8 cellular contexts compared by ENCODE assay signal in the genomic region with DNA sequence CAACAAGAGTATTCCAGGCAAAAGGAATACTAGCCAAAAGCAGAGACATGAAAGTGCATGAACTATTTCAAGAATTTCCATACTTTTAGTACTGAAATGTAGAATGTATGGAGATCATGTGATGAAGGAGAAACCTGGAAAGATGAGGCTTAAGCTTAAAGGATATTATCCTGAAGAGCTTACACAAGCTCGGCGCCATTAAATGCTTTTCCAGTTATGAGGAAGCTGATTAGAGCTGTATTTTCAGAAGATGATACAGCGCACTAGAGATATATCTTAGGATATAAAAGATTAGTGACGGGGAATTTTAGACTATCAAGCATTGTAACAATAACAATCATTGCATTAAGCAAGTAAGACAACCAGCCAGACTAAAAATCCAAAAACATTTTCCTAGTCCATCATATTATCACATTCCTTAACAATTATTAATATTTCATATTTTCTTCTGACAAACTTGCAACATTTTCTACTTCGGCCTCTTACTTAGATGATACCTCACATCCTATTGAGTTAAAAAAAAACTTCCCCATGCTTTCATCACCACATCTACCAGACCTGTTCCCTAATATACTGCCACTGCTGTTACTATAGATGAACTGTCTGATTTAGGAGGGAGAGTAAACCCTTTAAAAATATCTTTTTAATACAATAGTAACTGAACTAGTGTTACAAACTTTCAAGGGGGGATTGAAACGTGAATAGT. TPM values are rescaled to one million over a fixed set of nuclear protein-coding genes. Genes with fewer than 3 reads are reported as not detected.
A peak's percentile ranks its signal among the peaks of the same experiment; 100 is the strongest.
DNase-seq lines count a peak whose midpoint lies in the region; ATAC-seq, FAIRE-seq and TF ChIP-seq lines count a peak whose summit lies in the region.

No MANE protein-coding gene starts in this region.

- no peak overlapping the region for H2BK120ac ChIP-seq in mesendoderm (ENCODE audit: low read depth, low read length)

- H3K27ac Mint-ChIP-seq in HFFc6 (peak overlapping the region; percentile 98), astrocyte (ENCODE audit: unreplicated experiment) (peak overlapping the region; percentile 100)

- H3K4me2 ChIP-seq in astrocyte (ENCODE audit: low read length) (peak overlapping the region; percentile 88), mesendoderm (ENCODE audit: low read length) (peak overlapping the region; percentile 73)

- H2BK15ac ChIP-seq in mesendoderm (replicated peaks; ENCODE audit: low read depth): no peak overlapping the region

- H3K79me2 ChIP-seq in astrocyte (ENCODE audit: insufficient read depth, low read length): peaks cover 96% of the 10 kb centered on the region
- peaks cover 26% of the 10 kb centered on the region for H3K79me2 ChIP-seq in mesendoderm (ENCODE audit: control insufficient read depth, insufficient read depth, low read length)

- TF ChIP-seq CTCF in A673 (conservative IDR thresholded peaks at IDR 0.05; ENCODE audit: low read depth, low read length) (no peak), HFFc6 (IDR thresholded peaks at IDR 0.05) (no peak), astrocyte (IDR thresholded peaks at IDR 0.05; ENCODE audit: insufficient read depth, low read depth, low read length) (no peak)

- H2AK5ac ChIP-seq in mesendoderm (ENCODE audit: low read length): no peak overlapping the region

- no peak overlapping the region for H3K4ac ChIP-seq in mesendoderm (ENCODE audit: low read depth, low read length)

- ATAC-seq in HG02852 (IDR thresholded peaks at IDR 0.05; ENCODE audit: unreplicated experiment): no peak

- CTCF ChIA-PET in A673 (lab: Charles Lee): no interaction called here

- H3K4me3 Mint-ChIP-seq in HFFc6 (peak overlapping the region; percentile 98), astrocyte (ENCODE audit: unreplicated experiment) (peak overlapping the region; percentile 99)

- no peak overlapping the region for H3K23ac ChIP-seq in mesendoderm (ENCODE audit: low read length)

- H3K36me3 Mint-ChIP-seq in HFFc6 (ENCODE audit: low read depth) (peaks cover 61% of the 10 kb centered on the region), astrocyte (ENCODE audit: low read depth, unreplicated experiment) (peaks cover 8% of the 10 kb centered on the region)

- DNase-seq in A673 (ENCODE audit: low spot score) (no peak), HFFc6 (no peak), astrocyte (ENCODE audit: low read depth) (no peak), mesendoderm (no peak), retina (no peak), 8988T (no peak), NCI-H1436 treated with DMSO at 0.1 percent for 48 hours (lab: John Stamatoyannopoulos, UW) (no peak)

- peaks cover 24% of the 10 kb centered on the region for H3K36me3 ChIP-seq in A673 (ENCODE audit: insufficient read depth, low read length, poor library complexity, severe bottlenecking)
- peaks cover 31% of the 10 kb centered on the region for H3K36me3 ChIP-seq in astrocyte (ENCODE audit: insufficient read depth, low read length)
- no peaks in the 10 kb centered on the region for H3K36me3 ChIP-seq in mesendoderm (ENCODE audit: control insufficient read depth, insufficient read depth, low read length)

- H3K27ac ChIP-seq in A673 (ENCODE audit: low read depth, low read length, poor library complexity, severe bottlenecking): peak overlapping the region; percentile 92
- peak overlapping the region; percentile 99 for H3K27ac ChIP-seq in astrocyte (ENCODE audit: low read depth, low read length)
- H3K27ac ChIP-seq in mesendoderm (ENCODE audit: low read depth, low read length): no peak overlapping the region

- H2BK5ac ChIP-seq in mesendoderm (ENCODE audit: low read length): no peak overlapping the region

- peak overlapping the region; percentile 67 for H3K4me3 ChIP-seq in A673 (ENCODE audit: low read depth, low read length, poor library complexity, severe bottlenecking)
- H3K4me3 ChIP-seq in astrocyte (ENCODE audit: insufficient read depth, low read depth, low read length): peak overlapping the region; percentile 90
- peak overlapping the region; percentile 13 for H3K4me3 ChIP-seq in mesendoderm (ENCODE audit: low read length)

- no peak overlapping the region for H2AFZ ChIP-seq in astrocyte (ENCODE audit: low read depth, low read length)

- H3K4me1 ChIP-seq in A673 (ENCODE audit: insufficient read depth, low read length, poor library complexity, severe bottlenecking) (peaks cover 37% of the 10 kb centered on the region), astrocyte (ENCODE audit: insufficient read depth, low read length) (peaks cover 15% of the 10 kb centered on the region), mesendoderm (ENCODE audit: control insufficient read depth, low read depth, low read length) (no peaks in the 10 kb centered on the region)

- H4K8ac ChIP-seq in mesendoderm (ENCODE audit: low read depth, low read length): no peak overlapping the region

- peaks cover 5% of the 10 kb centered on the region for H3K79me1 ChIP-seq in mesendoderm (ENCODE audit: low read length)

- H3K9ac ChIP-seq in astrocyte (ENCODE audit: low read length) (peak overlapping the region; percentile 100), mesendoderm (ENCODE audit: low read length) (peak overlapping the region; percentile 98)

- no peak overlapping the region for H4K5ac ChIP-seq in mesendoderm (ENCODE audit: low read length)

- no peak overlapping the region for H3K18ac ChIP-seq in mesendoderm (ENCODE audit: low read length)

- no peaks in the 10 kb centered on the region for H3K27me3 Mint-ChIP-seq in HFFc6 (ENCODE audit: insufficient read depth)
- H3K27me3 Mint-ChIP-seq in astrocyte (ENCODE audit: low read depth, unreplicated experiment): no peaks in the 10 kb centered on the region

- H3K9me3 ChIP-seq in A673 (ENCODE audit: low read depth, low read length, poor library complexity, severe bottlenecking): no peaks in the 10 kb centered on the region
- H3K9me3 ChIP-seq in astrocyte (ENCODE audit: insufficient read depth, low read depth, low read length): no peaks in the 10 kb centered on the region

- no TSS peak for BruUV-seq in A673 (replicated peaks; lab: Mats Ljungman, UMichigan)

- H4K20me1 ChIP-seq in astrocyte (ENCODE audit: insufficient read depth, low read length): no peaks in the 10 kb centered on the region

- peaks cover 68% of the 10 kb centered on the region for H3K4me1 Mint-ChIP-seq in HFFc6 (ENCODE audit: low read depth)
- peaks cover 38% of the 10 kb centered on the region for H3K4me1 Mint-ChIP-seq in astrocyte (ENCODE audit: low read depth, unreplicated experiment)

- H3K27me3 ChIP-seq in A673 (replicated peaks; ENCODE audit: insufficient read depth, low read depth, low read length, poor library complexity) (no peaks in the 10 kb centered on the region), astrocyte (ENCODE audit: insufficient read depth, low read length) (no peaks in the 10 kb centered on the region), mesendoderm (ENCODE audit: insufficient read depth, low read length, poor library complexity) (no peaks in the 10 kb centered on the region)

- FAIRE-seq in astrocyte (lab: Jason Lieb, UNC): no peak

- POLR2A ChIA-PET in A673 (lab: Charles Lee; ENCODE audit: low non-redundant PET): interaction anchor here (0.6 to 0.7 kb wide), 2 partner anchors 160 to 1641 kb away, joined by 3 to 5 read pairs; no protein-coding TSS in a partner anchor

- H3K9me3 Mint-ChIP-seq in HFFc6: peaks cover 4% of the 10 kb centered on the region; the same call in 1 of the 2 replicates
- H3K9me3 Mint-ChIP-seq in astrocyte (ENCODE audit: unreplicated experiment): no peaks in the 10 kb centered on the region

- intact Hi-C loops in A673 (cut with micrococcal nuclease; ENCODE audit: unreplicated experiment): no loop called here

- WGBS in mesendoderm (ENCODE audit: extremely low coverage, insufficient coverage, low lambda C conversion rate): 100% methylated on average over 1 of the region's 6 CpGs

- peak overlapping the region; percentile 99 for H3K56ac ChIP-seq in mesendoderm (ENCODE audit: low read length)

RNA-seq across cellular contexts. Expression of a gene that starts 1.3 kb away (rescaled TPM):
- total RNA-seq in A673 (2021) (27.4 and 29.0 TPM in 2 replicates), astrocyte (67.4 and 74.7 TPM in 2 replicates)
- 10 to 100 TPM; 26.0 to 36.2 (median 34.3) TPM for total RNA-seq in HFFc6 (2021; fragmentation: NEBNext Ultra II Directional; extraction: Animal tissue kit (Norgen Biotek cat#: 25700))
- 53.9 TPM for polyA plus RNA-seq in mesendoderm (2013, experiment 1 of 2)
- polyA plus RNA-seq in mesendoderm (2013, experiment 2 of 2): 54.8 TPM

RNA-seq across cellular contexts. Expression of a gene that starts 19.9 kb away (rescaled TPM):
- total RNA-seq in A673 (2021) (2.1 and 2.4 TPM in 2 replicates), astrocyte (19.5 and 24.5 TPM in 2 replicates)
- 1 to 10 TPM; 2.4 to 4.2 (median 2.8) TPM for total RNA-seq in HFFc6 (2021; fragmentation: NEBNext Ultra II Directional; extraction: Animal tissue kit (Norgen Biotek cat#: 25700))
- polyA plus RNA-seq in mesendoderm (2013, experiment 1 of 2): 0.37 TPM
- 0.35 TPM for polyA plus RNA-seq in mesendoderm (2013, experiment 2 of 2)

RNA-seq across cellular contexts. Expression of a gene that starts 27.8 kb away (rescaled TPM):
- 59.7 and 60.1 TPM in 2 replicates for total RNA-seq in A673 (2021)
- total RNA-seq in HFFc6 (2021; fragmentation: NEBNext Ultra II Directional; extraction: Animal tissue kit (Norgen Biotek cat#: 25700)): 10 to 100 TPM; 35.8 to 40.5 (median 37.2) TPM
- 75.8 and 92.2 TPM in 2 replicates for total RNA-seq in astrocyte
- polyA plus RNA-seq in mesendoderm (2013, experiment 1 of 2): 30.5 TPM
- polyA plus RNA-seq in mesendoderm (2013, experiment 2 of 2): 31.4 TPM

Comparison
In these comparisons a context has a peak if more than half of its experiments do, and no peak if none do; other contexts are left out.
1. H3K4me3 ChIP-seq: peak in every context shown above with its lines; median percentile 90 in astrocyte; 67 in A673; 13 in mesendoderm.